ENCODE assay signal across 1 cellular context in the genomic region with DNA sequence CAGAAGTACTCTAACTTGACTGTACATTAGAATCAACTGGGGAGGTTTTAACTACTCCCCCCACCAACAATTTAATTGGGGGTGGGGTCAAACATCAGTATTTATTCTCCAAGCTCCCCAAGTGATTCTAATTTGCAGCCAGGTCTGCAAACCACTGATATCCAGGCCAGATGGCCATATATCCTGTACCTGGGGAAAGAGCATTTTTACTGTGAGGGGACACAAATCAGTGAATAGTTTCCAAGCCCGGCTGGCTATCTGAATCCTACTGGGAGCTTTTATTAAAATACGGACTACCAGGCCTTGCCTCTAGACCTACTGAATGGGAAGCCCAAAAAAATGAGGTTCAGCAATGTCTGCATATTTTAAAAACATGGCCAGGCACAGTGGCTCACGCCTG.
TF ChIP-seq lines count a peak whose summit lies in the region.

No MANE protein-coding gene starts in this region.

TF ChIP-seq in SK-N-SH, 30 proteins besides CTCF, POLR2A, EP300 and RAD21 (continued from another document):
- TF ChIP-seq, protein P1, sequence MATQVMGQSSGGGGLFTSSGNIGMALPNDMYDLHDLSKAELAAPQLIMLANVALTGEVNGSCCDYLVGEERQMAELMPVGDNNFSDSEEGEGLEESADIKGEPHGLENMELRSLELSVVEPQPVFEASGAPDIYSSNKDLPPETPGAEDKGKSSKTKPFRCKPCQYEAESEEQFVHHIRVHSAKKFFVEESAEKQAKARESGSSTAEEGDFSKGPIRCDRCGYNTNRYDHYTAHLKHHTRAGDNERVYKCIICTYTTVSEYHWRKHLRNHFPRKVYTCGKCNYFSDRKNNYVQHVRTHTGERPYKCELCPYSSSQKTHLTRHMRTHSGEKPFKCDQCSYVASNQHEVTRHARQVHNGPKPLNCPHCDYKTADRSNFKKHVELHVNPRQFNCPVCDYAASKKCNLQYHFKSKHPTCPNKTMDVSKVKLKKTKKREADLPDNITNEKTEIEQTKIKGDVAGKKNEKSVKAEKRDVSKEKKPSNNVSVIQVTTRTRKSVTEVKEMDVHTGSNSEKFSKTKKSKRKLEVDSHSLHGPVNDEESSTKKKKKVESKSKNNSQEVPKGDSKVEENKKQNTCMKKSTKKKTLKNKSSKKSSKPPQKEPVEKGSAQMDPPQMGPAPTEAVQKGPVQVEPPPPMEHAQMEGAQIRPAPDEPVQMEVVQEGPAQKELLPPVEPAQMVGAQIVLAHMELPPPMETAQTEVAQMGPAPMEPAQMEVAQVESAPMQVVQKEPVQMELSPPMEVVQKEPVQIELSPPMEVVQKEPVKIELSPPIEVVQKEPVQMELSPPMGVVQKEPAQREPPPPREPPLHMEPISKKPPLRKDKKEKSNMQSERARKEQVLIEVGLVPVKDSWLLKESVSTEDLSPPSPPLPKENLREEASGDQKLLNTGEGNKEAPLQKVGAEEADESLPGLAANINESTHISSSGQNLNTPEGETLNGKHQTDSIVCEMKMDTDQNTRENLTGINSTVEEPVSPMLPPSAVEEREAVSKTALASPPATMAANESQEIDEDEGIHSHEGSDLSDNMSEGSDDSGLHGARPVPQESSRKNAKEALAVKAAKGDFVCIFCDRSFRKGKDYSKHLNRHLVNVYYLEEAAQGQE (IDR thresholded peaks at IDR 0.05; ENCODE audit: low read depth, low read length) = no peak
- no peak for TF ChIP-seq TEAD4 (IDR thresholded peaks at IDR 0.05; ENCODE audit: borderline replicate concordance, insufficient read depth)
- TF ChIP-seq MXI1 (IDR thresholded peaks at IDR 0.05; ENCODE audit: low read depth, low read length) = no peak
- no peak for TF ChIP-seq RCOR1 (IDR thresholded peaks at IDR 0.05; ENCODE audit: low read length)
- TF ChIP-seq, protein P2, sequence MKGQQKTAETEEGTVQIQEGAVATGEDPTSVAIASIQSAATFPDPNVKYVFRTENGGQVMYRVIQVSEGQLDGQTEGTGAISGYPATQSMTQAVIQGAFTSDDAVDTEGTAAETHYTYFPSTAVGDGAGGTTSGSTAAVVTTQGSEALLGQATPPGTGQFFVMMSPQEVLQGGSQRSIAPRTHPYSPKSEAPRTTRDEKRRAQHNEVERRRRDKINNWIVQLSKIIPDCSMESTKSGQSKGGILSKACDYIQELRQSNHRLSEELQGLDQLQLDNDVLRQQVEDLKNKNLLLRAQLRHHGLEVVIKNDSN (IDR thresholded peaks at IDR 0.05; ENCODE audit: borderline replicate concordance, low read depth) = no peak
